8 cellular contexts compared by ENCODE assay signal in genomic region chr12:3838731-3839548, GRCh38. TPM values are rescaled to one million over a fixed set of nuclear protein-coding genes. Genes with fewer than 3 reads are reported as not detected.
A peak's percentile ranks its signal among the peaks of the same experiment; 100 is the strongest.
DNase-seq lines count a peak whose midpoint lies in the region; ATAC-seq, FAIRE-seq and TF ChIP-seq lines count a peak whose summit lies in the region.
"Not testable (repeated sequence)": the region's sequence is repeated elsewhere in the genome, so short reads cannot be mapped to it uniquely, and the experiment has no call there.

No MANE protein-coding gene starts in this region.

- CTCF ChIA-PET in activated CD8-positive, alpha-beta T cell treated with anti-CD3 and anti-CD28 coated beads, Interleukin-2, amount 10 ng/mL, durations not matched to agents 7 days and 5 days (lab: Charles Lee): not testable (repeated sequence)
- CTCF ChIA-PET in H1 (lab: Charles Lee; ENCODE audit: partially characterized antibody): interaction anchor here (0.8 kb wide), 1 partner anchor 46 kb away, joined by 3 read pairs; no protein-coding TSS in a partner anchor

- H2AFZ ChIP-seq in H1 (ENCODE audit: low read length): not testable (repeated sequence)

- H3K4ac ChIP-seq in H1 (replicated peaks; ENCODE audit: insufficient read length, low read depth, low read length): not testable (repeated sequence)

- peaks cover 0 to 14% of the 10 kb centered on the region in 2 experiments; a peak in 1 of 4 replicates for H3K79me2 ChIP-seq in H1 (ENCODE audit: control insufficient read depth in 1 of 2, insufficient read depth in 2 of 2, low read length in 2 of 2)

- H2BK120ac ChIP-seq in H1 (replicated peaks; ENCODE audit: low read depth, low read length): not testable (repeated sequence)

- TF ChIP-seq RAD21 in H1 (IDR thresholded peaks at IDR 0.05 in 1 of 2, conservative IDR thresholded peaks at IDR 0.05 in 1 of 2; ENCODE audit: low read depth in 2 of 2, low read length in 2 of 2): not testable (repeated sequence)

- not testable (repeated sequence) for H3K23me2 ChIP-seq in H1 (ENCODE audit: low read depth, low read length)

- H4K91ac ChIP-seq in H1 (replicated peaks; ENCODE audit: insufficient read length, low read length): not testable (repeated sequence)

- H3K4me2 ChIP-seq in H1 (ENCODE audit: insufficient read depth in 1 of 2, low read depth in 2 of 2, low read length in 2 of 2): not testable (repeated sequence)

- not testable (repeated sequence) for H3K27ac ChIP-seq in H1 (ENCODE audit: low read depth, low read length); thymus (ENCODE audit: low read depth)

- peak; percentile 22 for DNase-seq in GM12891 (ENCODE audit: insufficient read length, low spot score)
- not testable (repeated sequence) for DNase-seq in activated CD8-positive, alpha-beta T cell treated with anti-CD3 and anti-CD28 coated beads, Interleukin-2, amount 10 ng/mL, durations not matched to agents 7 days and 5 days; H1 (ENCODE audit: low read depth in 1 of 2, low spot score in 2 of 2)
- DNase-seq in activated naive CD4-positive, alpha-beta T cell treated with anti-CD3 and anti-CD28 coated beads, Interleukin-2, amount 50 U/mL, for 16 hours: peak; percentile 41
- DNase-seq in memory B cell (ENCODE audit: low spot score in 2 of 2): peak; percentile 15 to 23
- peak; percentile 46 for DNase-seq in stimulated activated CD4-positive, alpha-beta T cell treated with anti-CD3 and anti-CD28 coated beads, Interleukin-4, amount 100 ng/mL, for 1 hour

- peak overlapping the region; percentile 34 for H3K4me3 Mint-ChIP-seq in activated CD8-positive, alpha-beta T cell treated with anti-CD3 and anti-CD28 coated beads, Interleukin-2, amount 10 ng/mL, durations not matched to agents 7 days and 5 days
- H3K4me3 Mint-ChIP-seq in memory B cell: peak overlapping the region; percentile 85

- not testable (repeated sequence) for H3K4me1 ChIP-seq in H1 (replicated peaks in 1 of 4; ENCODE audit: control insufficient read depth in 3 of 4, insufficient read depth in 4 of 4, low read length in 3 of 4); thymus (ENCODE audit: control insufficient read depth, insufficient read depth, low read length)

- not testable (repeated sequence) for H4K20me1 ChIP-seq in H1 (replicated peaks in 1 of 2; ENCODE audit: control insufficient read depth in 1 of 2, insufficient read depth in 2 of 2, low read length in 2 of 2)

- not testable (repeated sequence) for TF ChIP-seq CTCF in H1 (IDR thresholded peaks at IDR 0.05; ENCODE audit: control extremely low read depth in 1 of 3, insufficient read depth in 1 of 3, low read depth in 1 of 3, low read length in 3 of 3)

- not testable (repeated sequence) for H3K27me3 ChIP-seq in H1 (replicated peaks in 1 of 4; ENCODE audit: control insufficient read depth in 3 of 4, extremely low read depth in 1 of 4, insufficient read depth in 3 of 4, low read length in 3 of 4); thymus (ENCODE audit: control insufficient read depth, insufficient read depth)

- not testable (repeated sequence) for TF ChIP-seq POLR2A in GM12891 (IDR thresholded peaks at IDR 0.05; ENCODE audit: low read depth, low read length); H1 (IDR thresholded peaks at IDR 0.05; ENCODE audit: control extremely low read depth in 1 of 2, low read depth in 2 of 2, low read length in 2 of 2)

- not testable (repeated sequence) for H3K27me3 Mint-ChIP-seq in activated CD8-positive, alpha-beta T cell treated with anti-CD3 and anti-CD28 coated beads, Interleukin-2, amount 10 ng/mL, durations not matched to agents 7 days and 5 days (ENCODE audit: low read depth); memory B cell

- H2BK15ac ChIP-seq in H1 (ENCODE audit: low read length): not testable (repeated sequence)

- H2BK5ac ChIP-seq in H1 (ENCODE audit: low read depth, low read length): not testable (repeated sequence)

- not testable (repeated sequence) for TF ChIP-seq EP300 in H1 (IDR thresholded peaks at IDR 0.05; ENCODE audit: borderline replicate concordance in 1 of 2, low read depth in 2 of 2, low read length in 2 of 2)

- H3K9ac ChIP-seq in H1 (replicated peaks in 1 of 4; ENCODE audit: extremely low read depth in 1 of 4, low read depth in 3 of 4, low read length in 3 of 4): not testable (repeated sequence)

- H3K36me3 Mint-ChIP-seq in activated CD8-positive, alpha-beta T cell treated with anti-CD3 and anti-CD28 coated beads, Interleukin-2, amount 10 ng/mL, durations not matched to agents 7 days and 5 days (ENCODE audit: low read depth): peaks cover 54% of the 10 kb centered on the region
- peaks cover 16% of the 10 kb centered on the region for H3K36me3 Mint-ChIP-seq in memory B cell

- POLR2A ChIA-PET in activated CD8-positive, alpha-beta T cell treated with anti-CD3 and anti-CD28 coated beads, Interleukin-2, amount 10 ng/mL, durations not matched to agents 7 days and 5 days (lab: Charles Lee); H1 (lab: Charles Lee; ENCODE audit: partially characterized antibody): not testable (repeated sequence)

- not testable (repeated sequence) for H4K8ac ChIP-seq in H1 (ENCODE audit: extremely low read depth, insufficient read depth, low read length)

- not testable (repeated sequence) for H3K79me1 ChIP-seq in H1 (ENCODE audit: low read depth, low read length)

- H3K4me1 Mint-ChIP-seq in activated CD8-positive, alpha-beta T cell treated with anti-CD3 and anti-CD28 coated beads, Interleukin-2, amount 10 ng/mL, durations not matched to agents 7 days and 5 days (ENCODE audit: low read depth): peaks cover 24% of the 10 kb centered on the region
- H3K4me1 Mint-ChIP-seq in memory B cell: peaks cover 41% of the 10 kb centered on the region

- H4K5ac ChIP-seq in H1 (ENCODE audit: insufficient read length, low read depth, low read length): not testable (repeated sequence)

- not testable (repeated sequence) for H3K23ac ChIP-seq in H1 (ENCODE audit: insufficient read length)

- not testable (repeated sequence) for H3K4me3 ChIP-seq in H1 (ENCODE audit: extremely low read depth in 1 of 4, insufficient read depth in 2 of 4, low read depth in 3 of 4, low read length in 4 of 4)
- peak overlapping the region; percentile 27 for H3K4me3 ChIP-seq in thymus (ENCODE audit: low read length)

- WGBS in H1 (ENCODE audit: extremely low coverage in 1 of 2, insufficient coverage in 1 of 2, insufficient read length in 1 of 2, insufficient replicate concordance in 2 of 2, low coverage in 1 of 2, low lambda C conversion rate in 2 of 2, missing lambda C conversion rate in 1 of 2), 2 experiments: 94% methylated on average over 54 of the region's 98 CpGs; no CpG with 5 or more reads in 1 of the 2 experiments
- 56% methylated on average over 98 of the region's 98 CpGs for WGBS in thymus

- not testable (repeated sequence) for H2BK12ac ChIP-seq in H1 (ENCODE audit: low read depth, low read length)

- FAIRE-seq in GM12891 (lab: Jason Lieb, UNC): peak; percentile 91
- FAIRE-seq in H1 (lab: Jason Lieb, UNC): not testable (repeated sequence)

- not testable (repeated sequence) for H2AK5ac ChIP-seq in H1 (ENCODE audit: low read depth, low read length)

- H3K18ac ChIP-seq in H1 (ENCODE audit: extremely low read depth, low read length): not testable (repeated sequence)

- not testable (repeated sequence) for H3K9me3 ChIP-seq in H1 (ENCODE audit: insufficient read depth in 2 of 2, low read depth in 1 of 2, low read length in 1 of 2); thymus (ENCODE audit: control insufficient read depth)

- H3K56ac ChIP-seq in H1 (replicated peaks; ENCODE audit: insufficient read length, low read depth, low read length): not testable (repeated sequence)

- not testable (repeated sequence) for H3K36me3 ChIP-seq in H1 (ENCODE audit: control insufficient read depth in 2 of 4, insufficient read depth in 4 of 4, low read length in 3 of 4); thymus (ENCODE audit: control insufficient read depth, insufficient read depth)

- not testable (repeated sequence) for H3K9me3 Mint-ChIP-seq in activated CD8-positive, alpha-beta T cell treated with anti-CD3 and anti-CD28 coated beads, Interleukin-2, amount 10 ng/mL, durations not matched to agents 7 days and 5 days (ENCODE audit: insufficient read depth); memory B cell

- peak; percentile 50 for ATAC-seq in HG03432 (IDR thresholded peaks at IDR 0.05; ENCODE audit: unreplicated experiment)
- ATAC-seq in activated CD8-positive, alpha-beta T cell treated with anti-CD3 and anti-CD28 coated beads, Interleukin-2, amount 10 ng/mL, durations not matched to agents 7 days and 5 days: peak; percentile 73
- ATAC-seq in memory B cell (ENCODE audit: low read depth): peak; percentile 75

- H3K14ac ChIP-seq in H1 (ENCODE audit: insufficient read length): not testable (repeated sequence)

- not testable (repeated sequence) for H3K27ac Mint-ChIP-seq in activated CD8-positive, alpha-beta T cell treated with anti-CD3 and anti-CD28 coated beads, Interleukin-2, amount 10 ng/mL, durations not matched to agents 7 days and 5 days
- H3K27ac Mint-ChIP-seq in memory B cell: peak overlapping the region; percentile 59

- H2BK20ac ChIP-seq in H1 (ENCODE audit: low read length): not testable (repeated sequence)

TF ChIP-seq in H1, 55 proteins besides CTCF, POLR2A, EP300 and RAD21:
- peak; percentile 45; the same call in 1 of the 2 replicates for TF ChIP-seq MAX (IDR thresholded peaks at IDR 0.05)

RNA-seq across cellular contexts. Expression of gene PARP11, which starts 34.3 kb away (rescaled TPM):
- 3.9 TPM for polyA plus RNA-seq in GM12891 (2012; ENCODE audit: low read depth, missing spikeins)
- 10 to 100 TPM; 36.4 to 36.6 TPM for total RNA-seq in activated CD8-positive, alpha-beta T cell treated with anti-CD3 and anti-CD28 coated beads, Interleukin-2, amount 10 ng/mL, durations not matched to agents 7 days and 5 days
- total RNA-seq in H1 (2021; fragmentation: NEBNext Ultra II Directional; extraction: Animal tissue kit (Norgen Biotek cat#: 25700)): 12.8 and 13.3 TPM in 2 replicates
- polyA plus RNA-seq in H1 (2011; rRNA removed): 3.4 and 4.2 TPM in 2 replicates
- polyA plus RNA-seq in H1 (2011; cell fraction: cytosol; rRNA removed): 5.6 TPM
- polyA plus RNA-seq in H1 (2011; cell fraction: nucleus; rRNA removed): 2.7 TPM
- polyA plus RNA-seq in H1 (2012, experiment 1 of 2): 4.0 to 6.0 TPM (median 4.8 TPM) in 4 replicates
- 0.41 TPM for polyA plus RNA-seq in H1 (2012, experiment 2 of 2)
- polyA plus RNA-seq in H1 (2013, experiment 1 of 2): 4.9 TPM
- polyA plus RNA-seq in H1 (2013, experiment 2 of 2): 4.4 TPM
- polyA minus RNA-seq in H1 (2011; rRNA and poly(A)+ RNA removed): 7.2 and 9.8 TPM in 2 replicates
- polyA minus RNA-seq in H1 (2011; cell fraction: cytosol; rRNA and poly(A)+ RNA removed): 8.9 TPM
- 13.5 TPM for polyA minus RNA-seq in H1 (2011; cell fraction: nucleus; rRNA and poly(A)+ RNA removed)
- 7.1 TPM for polyA plus RNA-seq in thymus
